In genomic region chr19:42465827-42466280, GRCh38 we compare ENCODE assay signal across 12 cellular contexts. TPM values are rescaled to one million over a fixed set of nuclear protein-coding genes. Genes with fewer than 3 reads are reported as not detected.
DNase-seq lines count a peak whose midpoint lies in the region; ATAC-seq, FAIRE-seq and TF ChIP-seq lines count a peak whose summit lies in the region.
"Had no signal": no experiment of that assay in that cellular context is flagged by ENCODE, and none has a peak within 500 bp of the region (broad histone marks: within the 10 kb centered on the region; RNA-seq: fewer than 3 reads in every experiment).

No MANE protein-coding gene starts in this region.

- FAIRE-seq in kidney (lab: Jason Lieb, UNC): no peak

- DNase-seq in kidney: no peak
- no peak for DNase-seq in NCI-H1417 treated with DMSO at 0.1 percent for 48 hours (lab: John Stamatoyannopoulos, UW)
- no peak for DNase-seq in T-helper 9 cell
- DNase-seq in putamen (ENCODE audit: low spot score): no peak
- no peak for DNase-seq in NCI-H774 (lab: John Stamatoyannopoulos, UW)
- DNase-seq: psoas muscle, stomach had no signal

- no peak overlapping the region for H3K9ac ChIP-seq in kidney (ENCODE audit: low read length in 2 of 2)

- H3K27ac ChIP-seq in kidney (ENCODE audit: low read depth in 2 of 2, low read length in 2 of 2): peak overlapping the region; percentile 30 to 68
- H3K27ac ChIP-seq: psoas muscle had no signal

- intact Hi-C loops in kidney (cut with DNase I): no loop called here

- no peaks in the 10 kb centered on the region for H3K36me3 ChIP-seq in kidney (ENCODE audit: control insufficient read depth in 1 of 2, insufficient read depth in 2 of 2, low read length in 2 of 2)
- H3K36me3 ChIP-seq: stomach had no signal

- no peak overlapping the region for H3K4me3 ChIP-seq in GM12875 (ENCODE audit: low read depth, low read length)
- no peak overlapping the region for H3K4me3 ChIP-seq in kidney (ENCODE audit: low read length in 2 of 2)
- H3K4me3 ChIP-seq: psoas muscle, stomach had no signal

- H3K4me1 ChIP-seq in kidney (ENCODE audit: control insufficient read depth in 1 of 2, insufficient read depth in 1 of 2, low read depth in 1 of 2, low read length in 2 of 2): peaks cover 0 to 7% of the 10 kb centered on the region in 2 donors
- H3K4me1 ChIP-seq: psoas muscle had no signal

- no peaks in the 10 kb centered on the region for H3K9me3 ChIP-seq in kidney (ENCODE audit: control insufficient read depth in 1 of 2, low read length in 2 of 2)
- H3K9me3 ChIP-seq: psoas muscle, stomach had no signal

- peak; percentile 49; the same call in 1 of the 2 replicates for TF ChIP-seq CTCF in GM12875 (IDR thresholded peaks at IDR 0.05; ENCODE audit: borderline replicate concordance, insufficient read depth, low read depth, low read length)
- TF ChIP-seq CTCF in kidney (IDR thresholded peaks at IDR 0.05; ENCODE audit: borderline replicate concordance, extremely low read depth, insufficient read depth): no peak

- ATAC-seq in GM19463 (IDR thresholded peaks at IDR 0.05; ENCODE audit: unreplicated experiment) (peak; percentile 84), HG03354 (IDR thresholded peaks at IDR 0.05; ENCODE audit: poor library complexity, severe bottlenecking, unreplicated experiment) (peak; percentile 69)
- ATAC-seq: psoas muscle had no signal

RNA-seq across cellular contexts. Expression of gene CXCL17, which starts 23.1 kb away (rescaled TPM):
- not detected for total RNA-seq in kidney
- polyA plus RNA-seq in kidney (ENCODE audit: insufficient read depth, low read depth, low replicate concordance): not detected
- total RNA-seq: fibroblast of villous mesenchyme, G401, psoas muscle had no signal

RNA-seq across cellular contexts. Expression of gene LIPE, which starts 38.7 kb away (rescaled TPM):
- total RNA-seq in kidney: 8.9 TPM
- polyA plus RNA-seq in kidney (ENCODE audit: insufficient read depth, low read depth, low replicate concordance): 9.9 TPM
